Comparison of ENCODE assay signal across 24 cellular contexts in the genomic region with DNA sequence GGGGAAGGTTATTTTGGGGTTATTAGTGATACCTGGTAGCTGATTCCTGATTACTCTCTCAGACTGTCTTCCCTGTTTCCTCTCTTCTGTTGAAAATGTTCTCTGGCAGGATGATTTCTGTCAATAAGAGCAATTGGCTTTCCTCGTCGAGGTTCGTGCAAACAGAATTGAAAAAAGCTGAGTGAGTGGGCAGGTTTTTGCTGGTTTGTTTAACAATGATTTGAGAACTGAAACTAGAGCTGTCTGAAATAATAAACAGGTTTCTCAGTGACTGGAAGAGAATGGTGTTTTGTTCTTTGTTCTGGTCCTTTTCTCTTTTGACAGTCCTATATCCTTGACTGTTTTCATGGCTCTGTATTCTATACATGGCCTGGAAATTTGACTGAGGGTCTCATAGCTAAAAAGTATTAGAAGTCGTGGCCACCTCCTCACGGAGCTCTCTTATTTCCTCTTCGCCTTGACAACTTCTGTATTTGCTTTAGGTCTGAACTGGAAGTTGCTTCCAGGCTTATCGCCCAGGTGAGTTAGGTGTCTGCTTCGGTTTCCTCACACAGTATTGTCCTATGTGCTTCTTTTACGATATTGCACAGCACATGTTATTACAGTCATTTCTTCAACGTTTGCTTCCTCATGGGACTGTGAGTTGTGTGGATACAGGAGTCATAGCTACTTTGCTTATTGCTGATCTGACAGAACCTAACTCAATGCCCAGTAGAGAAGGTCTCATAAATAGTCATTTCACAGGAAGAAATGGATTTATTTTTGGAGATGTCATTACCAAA.
A peak's percentile ranks its signal among the peaks of the same experiment; 100 is the strongest.
DNase-seq lines count a peak whose midpoint lies in the region; TF ChIP-seq lines count a peak whose summit lies in the region.
"Had no signal": no experiment of that assay in that cellular context is flagged by ENCODE, and none has a peak within 500 bp of the region (broad histone marks: within the 10 kb centered on the region; RNA-seq: fewer than 3 reads in every experiment).

No MANE protein-coding gene starts in this region.

- H3K36me3 Mint-ChIP-seq in progenitor cell of endocrine pancreas (ENCODE audit: insufficient read depth) (no peaks in the 10 kb centered on the region), immature natural killer cell (no peaks in the 10 kb centered on the region)

- H3K27ac Mint-ChIP-seq in progenitor cell of endocrine pancreas (peak overlapping the region; percentile 42), immature natural killer cell (no peak overlapping the region)
- H3K27ac Mint-ChIP-seq: stimulated activated naive CD8-positive, alpha-beta T cell treated with anti-CD3 and anti-CD28 coated beads, Interleukin-15, amount 100 ng/mL, for 72 hours had no signal

- peak overlapping the region; percentile 56 for H3K4me2 ChIP-seq in OCI-LY1 (ENCODE audit: low read length)

- H4K20me1 ChIP-seq in OCI-LY1 (ENCODE audit: insufficient read depth, low read length): no peaks in the 10 kb centered on the region

- H3K9ac ChIP-seq in OCI-LY1 (ENCODE audit: low read length): peak overlapping the region; percentile 16

- H3K4me1 ChIP-seq in OCI-LY1 (ENCODE audit: insufficient read depth, low read length, severe bottlenecking): peaks cover 43% of the 10 kb centered on the region
- H3K4me1 ChIP-seq: Peyer's patch had no signal

- no peaks in the 10 kb centered on the region for H3K27me3 ChIP-seq in OCI-LY1 (ENCODE audit: insufficient read depth, low read length)
- H3K27me3 ChIP-seq: dorsolateral prefrontal cortex, Peyer's patch had no signal

- no peaks in the 10 kb centered on the region; the same call in 1 of the 2 replicates for H3K9me3 ChIP-seq in OCI-LY1 (ENCODE audit: low read length)
- H3K9me3 ChIP-seq: Peyer's patch had no signal

- DNase-seq in GM13976 (ENCODE audit: low spot score): peak; percentile 13
- peak; percentile 16 for DNase-seq in GM20000 (ENCODE audit: low spot score)
- no peak for DNase-seq in progenitor cell of endocrine pancreas (ENCODE audit: low spot score, unreplicated experiment)
- DNase-seq in occipital lobe (lab: John Stamatoyannopoulos, UW): no peak
- DNase-seq in immature natural killer cell: no peak
- no peak for DNase-seq in NOMO-1 treated with dmso at 0.1 percent for 144 hours (lab: John Stamatoyannopoulos, UW; ENCODE audit: unreplicated experiment)
- DNase-seq: activated CD4-positive, alpha-beta T cell treated with anti-CD3 and anti-CD28 coated beads, Interleukin-2, amount 50 U/mL, for 4 hours; AML-193; amygdala; caudate nucleus; COR-L47; dorsolateral prefrontal cortex; kidney; NCI-H1694; NCI-H2227 treated with DMSO at 0.1 percent for 48 hours; Peyer's patch; retina; stimulated activated CD4-positive, alpha-beta T cell treated with anti-CD3 and anti-CD28 coated beads, Interleukin-4, amount 100 ng/mL, for 1 hour; stimulated activated naive CD8-positive, alpha-beta T cell treated with anti-CD3 and anti-CD28 coated beads, Interleukin-15, amount 100 ng/mL, for 72 hours; T-helper 2 cell; trophoblast cell; WERI-Rb-1 had no signal

- no peaks in the 10 kb centered on the region for H3F3A ChIP-seq in OCI-LY1 (ENCODE audit: insufficient read depth, low read length)

- H3K27me3 Mint-ChIP-seq in progenitor cell of endocrine pancreas: no peaks in the 10 kb centered on the region
- H3K27me3 Mint-ChIP-seq in immature natural killer cell (ENCODE audit: low read depth in 3 of 3): no peaks in the 10 kb centered on the region
- H3K27me3 Mint-ChIP-seq: stimulated activated naive CD8-positive, alpha-beta T cell treated with anti-CD3 and anti-CD28 coated beads, Interleukin-15, amount 100 ng/mL, for 72 hours had no signal

- 0 out of 2 replicates have a peak overlapping the region, but pooled peaks have one; percentile 1 for H2AFZ ChIP-seq in OCI-LY1 (ENCODE audit: low read length)

- H3K9me3 Mint-ChIP-seq in progenitor cell of endocrine pancreas (ENCODE audit: low read depth): no peaks in the 10 kb centered on the region
- peaks cover 4 to 41% (median 10%) of the 10 kb centered on the region in 6 donors for H3K9me3 Mint-ChIP-seq in immature natural killer cell
- H3K9me3 Mint-ChIP-seq: stimulated activated naive CD8-positive, alpha-beta T cell treated with anti-CD3 and anti-CD28 coated beads, Interleukin-15, amount 100 ng/mL, for 72 hours had no signal

- H3K36me3 ChIP-seq in OCI-LY1 (ENCODE audit: insufficient read depth, low read length): no peaks in the 10 kb centered on the region
- H3K36me3 ChIP-seq: Peyer's patch, WERI-Rb-1 had no signal

- H3K79me2 ChIP-seq in OCI-LY1 (ENCODE audit: insufficient read depth, low read length): no peaks in the 10 kb centered on the region

- in situ Hi-C loops in GM13976 (cut with MboI; ENCODE audit: low sequenced_read_pairs, unreplicated experiment): no loop called here

- peak overlapping the region; percentile 36 for H3K4me3 ChIP-seq in OCI-LY1 (ENCODE audit: low read depth, low read length, poor library complexity, severe bottlenecking)
- H3K4me3 ChIP-seq: dorsolateral prefrontal cortex, Peyer's patch, SK-N-MC had no signal

- H3K4me1 Mint-ChIP-seq in progenitor cell of endocrine pancreas (ENCODE audit: low read depth): peaks cover 24% of the 10 kb centered on the region
- H3K4me1 Mint-ChIP-seq in immature natural killer cell: no peaks in the 10 kb centered on the region
- H3K4me1 Mint-ChIP-seq: stimulated activated naive CD8-positive, alpha-beta T cell treated with anti-CD3 and anti-CD28 coated beads, Interleukin-15, amount 100 ng/mL, for 72 hours had no signal

- no peak for TF ChIP-seq CTCF in GM13976 (IDR thresholded peaks at IDR 0.05; ENCODE audit: borderline replicate concordance, control extremely low read depth, extremely low read depth, insufficient read depth, missing control alignments)
- TF ChIP-seq CTCF in GM20000 (IDR thresholded peaks at IDR 0.05; ENCODE audit: extremely low read depth, missing control alignments): no peak
- no peak for TF ChIP-seq CTCF in OCI-LY1 (IDR thresholded peaks at IDR 0.05; ENCODE audit: low read length)
- TF ChIP-seq CTCF in progenitor cell of endocrine pancreas (IDR thresholded peaks at IDR 0.05; ENCODE audit: unreplicated experiment): no peak

- peak overlapping the region; percentile 74 for H3K27ac ChIP-seq in OCI-LY1 (ENCODE audit: low read depth, low read length, poor library complexity, severe bottlenecking)
- H3K27ac ChIP-seq: dorsolateral prefrontal cortex, Peyer's patch, SK-N-MC, WERI-Rb-1 had no signal

- peak overlapping the region; percentile 47 for H3K4me3 Mint-ChIP-seq in progenitor cell of endocrine pancreas (ENCODE audit: low read depth)
- no peak overlapping the region for H3K4me3 Mint-ChIP-seq in immature natural killer cell
- H3K4me3 Mint-ChIP-seq: stimulated activated naive CD8-positive, alpha-beta T cell treated with anti-CD3 and anti-CD28 coated beads, Interleukin-15, amount 100 ng/mL, for 72 hours had no signal

- no peaks in the 10 kb centered on the region for H3K9me2 ChIP-seq in OCI-LY1 (ENCODE audit: low read depth, low read length)

Comparison
In these comparisons a context has a peak if more than half of its experiments do, and no peak if none do; other contexts are left out.
1. DNase-seq: peak in GM13976 (single experiment) and GM20000 (single experiment); none in progenitor cell of endocrine pancreas (single experiment), occipital lobe (single experiment), immature natural killer cell (0 of 3) and NOMO-1 treated with dmso at 0.1 percent for 144 hours (single experiment).